In the genomic region with DNA sequence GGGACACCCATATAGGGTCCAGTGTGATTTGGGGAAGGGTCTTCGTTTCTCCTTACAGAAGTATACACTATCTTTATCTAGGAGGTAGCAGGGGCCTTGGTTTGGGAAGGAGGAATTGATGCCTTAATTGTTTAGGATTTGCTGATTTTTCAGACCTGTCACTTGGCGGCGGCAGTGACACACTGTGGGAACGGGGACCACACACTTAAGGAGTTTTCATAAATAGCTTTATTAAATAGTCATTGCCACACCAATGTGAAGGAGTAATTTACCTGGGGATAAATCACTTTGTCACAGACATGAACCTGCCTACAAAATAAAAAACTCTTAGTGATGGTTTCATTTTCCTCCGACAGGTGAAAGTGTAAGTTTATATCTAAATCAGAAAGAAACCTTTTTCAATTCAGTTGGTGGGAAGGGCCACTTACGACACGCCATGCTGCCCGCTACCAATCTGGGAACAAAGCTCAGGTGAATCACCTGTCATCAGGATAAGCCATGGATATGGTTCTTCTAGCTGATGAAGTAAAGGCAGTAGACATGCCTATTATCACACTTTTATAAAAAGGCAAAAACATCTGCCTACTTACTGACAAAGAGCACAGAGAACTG, we compare ENCODE assay signal across 18 cellular contexts. TPM values are rescaled to one million over a fixed set of nuclear protein-coding genes. Genes with fewer than 3 reads are reported as not detected.
DNase-seq lines count a peak whose midpoint lies in the region; ATAC-seq, FAIRE-seq and TF ChIP-seq lines count a peak whose summit lies in the region.
"Had no signal": no experiment of that assay in that cellular context is flagged by ENCODE, and none has a peak within 500 bp of the region (broad histone marks: within the 10 kb centered on the region; RNA-seq: fewer than 3 reads in every experiment).

No MANE protein-coding gene starts in this region.

- POLR2A ChIA-PET in Panc1 (lab: Charles Lee), result no interaction called here

- H3K27me3 ChIP-seq in HUES48 (ENCODE audit: control insufficient read depth, insufficient read depth, low read length), result no peaks in the 10 kb centered on the region
- no peaks in the 10 kb centered on the region for H3K27me3 ChIP-seq in Panc1 (ENCODE audit: control insufficient read depth, insufficient read depth, low read length)
- H3K27me3 ChIP-seq: sigmoid colon had no signal

- FAIRE-seq in kidney (lab: Jason Lieb, UNC), result no peak
- FAIRE-seq: colon had no signal

- BruUV-seq in Panc1 (replicated peaks; lab: Mats Ljungman, UMichigan), result no TSS peak

- intact Hi-C loops in Panc1 (cut with micrococcal nuclease; ENCODE audit: unreplicated experiment) (no loop called here), kidney (cut with DNase I) (no loop called here)

- H3K27ac ChIP-seq in HUES48 (ENCODE audit: low read depth, low read length) (peak overlapping the region; percentile 83), Panc1 (ENCODE audit: low read length) (no peak overlapping the region), kidney (ENCODE audit: low read depth in 2 of 2, low read length in 2 of 2) (no peak overlapping the region)
- H3K27ac ChIP-seq: C4-2B, sigmoid colon had no signal

- H3K36me3 ChIP-seq in HUES48 (ENCODE audit: control insufficient read depth, insufficient read depth, low read length) (no peaks in the 10 kb centered on the region), Panc1 (ENCODE audit: control insufficient read depth, insufficient read depth, low read length) (no peaks in the 10 kb centered on the region), kidney (ENCODE audit: control insufficient read depth in 1 of 2, insufficient read depth in 2 of 2, low read length in 2 of 2) (peaks cover 0 to 6% of the 10 kb centered on the region in 2 donors)
- H3K36me3 ChIP-seq: sigmoid colon had no signal

- DNase-seq in AG09309 (ENCODE audit: low read depth) (no peak), Panc1 (ENCODE audit: low read depth, low spot score) (no peak), fibroblast of the aortic adventitia (ENCODE audit: low read depth) (peak; percentile 18), NCI-H1930 (lab: John Stamatoyannopoulos, UW) (no peak), SKM-1 treated with dmso at 0.1 percent for 144 hours (lab: John Stamatoyannopoulos, UW; ENCODE audit: unreplicated experiment) (no peak), kidney (no peak)
- DNase-seq in stimulated activated CD8-positive, alpha-beta memory T cell treated with anti-CD3 and anti-CD28 coated beads, Interleukin-4, amount 100 ng/mL, for 48 hours, result no peak
- DNase-seq: activated CD8-positive, alpha-beta memory T cell treated with anti-CD3 and anti-CD28 coated beads for 24 hours; activated naive CD4-positive, alpha-beta T cell treated with anti-CD3 and anti-CD28 coated beads, Interleukin-2, amount 10 ng/mL, durations not matched to agents 7 days and 5 days; GDM1; immature natural killer cell; RPMI8226; sigmoid colon; substantia nigra; T1000 had no signal

- no peaks in the 10 kb centered on the region for H3K9me3 ChIP-seq in HUES48 (ENCODE audit: control insufficient read depth, insufficient read depth, low read length)
- H3K9me3 ChIP-seq in Panc1 (ENCODE audit: control insufficient read depth, insufficient read depth, low read depth, low read length), result no peaks in the 10 kb centered on the region
- no peaks in the 10 kb centered on the region for H3K9me3 ChIP-seq in kidney (ENCODE audit: control insufficient read depth in 1 of 2, low read length in 2 of 2)
- H3K9me3 ChIP-seq: sigmoid colon had no signal

- TF ChIP-seq CTCF in AG09309 (IDR thresholded peaks at IDR 0.05; ENCODE audit: control insufficient read depth, insufficient read depth, low read depth, low read length, missing control alignments) (peak; percentile 22), Panc1 (IDR thresholded peaks at IDR 0.05) (peak; percentile 69), fibroblast of the aortic adventitia (IDR thresholded peaks at IDR 0.05; ENCODE audit: insufficient read depth, low read length) (peak; percentile 21), kidney (IDR thresholded peaks at IDR 0.05; ENCODE audit: borderline replicate concordance, extremely low read depth, insufficient read depth) (no peak)

- in situ Hi-C loops in Panc1 (cut with HindIII; ENCODE audit: low pct_unique_long_range_greater_than_20kb, low sequenced_read_pairs), result no loop called here

- H3K4me1 ChIP-seq in HUES48 (ENCODE audit: control insufficient read depth, insufficient read depth, low read length), result peaks cover 78% of the 10 kb centered on the region
- H3K4me1 ChIP-seq in Panc1 (ENCODE audit: control insufficient read depth, insufficient read depth, low read length), result no peaks in the 10 kb centered on the region; the same call in 1 of the 2 replicates
- H3K4me1 ChIP-seq in kidney (ENCODE audit: control insufficient read depth in 1 of 2, insufficient read depth in 1 of 2, low read depth in 1 of 2, low read length in 2 of 2), result no peaks in the 10 kb centered on the region
- H3K4me1 ChIP-seq: sigmoid colon had no signal

- no peak overlapping the region for H3K9ac ChIP-seq in HUES48 (ENCODE audit: low read depth, low read length)
- no peak overlapping the region for H3K9ac ChIP-seq in kidney (ENCODE audit: low read length in 2 of 2)

- H3K4me3 ChIP-seq in AG09309 (ENCODE audit: control insufficient read depth, low read depth, low read length) (no peak overlapping the region), HUES48 (ENCODE audit: low read depth, low read length) (no peak overlapping the region), Panc1 (ENCODE audit: low read depth in 2 of 2, low read length in 2 of 2) (no peak overlapping the region), fibroblast of the aortic adventitia (ENCODE audit: low read depth, low read length) (no peak overlapping the region), kidney (ENCODE audit: low read length in 2 of 2) (no peak overlapping the region)
- H3K4me3 ChIP-seq: sigmoid colon had no signal

- CTCF ChIA-PET in Panc1 (lab: Charles Lee), result interaction anchor here (0.6 kb wide), 1 partner anchor 36 kb away, joined by 3 read pairs; no protein-coding TSS in a partner anchor

- no peak for ATAC-seq in Panc1

RNA-seq across cellular contexts. Expression of a gene that starts 12.3 kb away (rescaled TPM):
- total RNA-seq in Panc1 (2021; ENCODE audit: unreplicated experiment) (0.15 TPM), fibroblast of the aortic adventitia (ENCODE audit: low replicate concordance) (0.27 and 1.4 TPM in 2 replicates), kidney (1.2 TPM)
- polyA plus RNA-seq in Panc1 (2012; ENCODE audit: insufficient read length), result 3.5 TPM
- polyA plus RNA-seq in kidney (ENCODE audit: insufficient read depth, low read depth, low replicate concordance), result 0.52 TPM
- polyA plus RNA-seq: immature natural killer cell had no signal
